In the genomic region with DNA sequence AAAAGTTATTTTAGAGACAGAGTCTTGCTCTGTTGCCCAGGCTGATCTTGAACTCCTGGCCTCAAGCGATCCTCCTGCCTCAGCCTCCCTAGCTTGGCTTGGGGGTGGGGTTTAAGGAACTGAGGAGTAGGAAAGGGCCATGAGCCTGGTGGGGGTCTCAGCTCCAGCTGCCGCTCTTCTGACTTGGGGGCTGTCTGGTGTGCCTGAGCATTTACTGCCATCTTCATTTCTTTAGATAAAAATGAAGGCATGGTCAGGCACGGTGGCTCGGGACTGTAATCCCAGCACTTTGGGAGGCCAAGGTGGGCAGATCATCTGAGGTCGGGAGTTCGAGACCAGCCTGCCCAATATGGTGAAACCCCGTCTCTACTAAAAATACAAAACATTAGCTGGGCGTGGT, we compare ENCODE assay signal across 13 cellular contexts. TPM values are rescaled to one million over a fixed set of nuclear protein-coding genes. Genes with fewer than 3 reads are reported as not detected.
DNase-seq lines count a peak whose midpoint lies in the region; ATAC-seq and TF ChIP-seq lines count a peak whose summit lies in the region.
"Not testable (repeated sequence)": the region's sequence is repeated elsewhere in the genome, so short reads cannot be mapped to it uniquely, and the experiment has no call there.
"Had no signal": no experiment of that assay in that cellular context is flagged by ENCODE, and none has a peak within 500 bp of the region (broad histone marks: within the 10 kb centered on the region; RNA-seq: fewer than 3 reads in every experiment).

No MANE protein-coding gene starts in this region.

- H3K4me1 Mint-ChIP-seq in T-helper 2 cell treated with Interferon-gamma antibody and Interleukin-4, amounts not matched to agents 5 μg/mL and 100 μg/mL, for 36 hours (ENCODE audit: low read depth): not testable (repeated sequence)

- H3K9me3 Mint-ChIP-seq in T-helper 2 cell treated with Interferon-gamma antibody and Interleukin-4, amounts not matched to agents 5 μg/mL and 100 μg/mL, for 36 hours: not testable (repeated sequence)

- not testable (repeated sequence) for H3K9ac ChIP-seq in HUES6 (ENCODE audit: low read length)

- TF ChIP-seq CTCF in epithelial cell of proximal tubule (conservative IDR thresholded peaks at IDR 0.05; ENCODE audit: low read depth, low read length); spleen (IDR thresholded peaks at IDR 0.05 in 8 of 11, conservative IDR thresholded peaks at IDR 0.05 in 3 of 11); upper lobe of right lung (IDR thresholded peaks at IDR 0.05): not testable (repeated sequence)

- intact Hi-C loops in spleen (cut with DNase I; ENCODE audit: low total_unique reads); upper lobe of right lung (cut with DNase I): not testable (repeated sequence)

- H3K4me3 Mint-ChIP-seq in T-helper 2 cell treated with Interferon-gamma antibody and Interleukin-4, amounts not matched to agents 5 μg/mL and 100 μg/mL, for 36 hours: peak overlapping the region; percentile 57

- H3K4me1 ChIP-seq in HUES6 (ENCODE audit: control insufficient read depth, insufficient read depth, low read length); upper lobe of right lung: not testable (repeated sequence)
- H3K4me1 ChIP-seq in spleen: peaks cover 0 to 59% (median 10%) of the 10 kb centered on the region in 6 donors

- H3K36me3 ChIP-seq in HUES6 (ENCODE audit: control insufficient read depth, insufficient read depth, low read length); upper lobe of right lung: not testable (repeated sequence)
- H3K36me3 ChIP-seq in spleen: peaks cover 0 to 36% (median 3%) of the 10 kb centered on the region in 6 donors

- not testable (repeated sequence) for H3K27ac Mint-ChIP-seq in T-helper 2 cell treated with Interferon-gamma antibody and Interleukin-4, amounts not matched to agents 5 μg/mL and 100 μg/mL, for 36 hours

- not testable (repeated sequence) for ATAC-seq in upper lobe of right lung

- DNase-seq in T-helper 2 cell treated with Interferon-gamma antibody and Interleukin-4, amounts not matched to agents 5 μg/mL and 100 μg/mL, for 36 hours (ENCODE audit: low spot score); epithelial cell of proximal tubule (ENCODE audit: low read depth); spleen; upper lobe of right lung: not testable (repeated sequence)
- DNase-seq in activated effector memory CD4-positive, alpha-beta T cell treated with anti-CD3 and anti-CD28 coated beads, Interleukin-2, amount 50 U/mL, for 16 hours: peak; percentile 12
- DNase-seq in mesenteric fat pad (ENCODE audit: low spot score): peak; percentile 62

- WGBS in spleen, 5 donors: 44 to 59% (median 45%) methylated on average over 8 of the region's 8 CpGs

- H3K27me3 Mint-ChIP-seq in T-helper 2 cell treated with Interferon-gamma antibody and Interleukin-4, amounts not matched to agents 5 μg/mL and 100 μg/mL, for 36 hours (ENCODE audit: low read depth): peaks cover 16% of the 10 kb centered on the region

- not testable (repeated sequence) for H3K27me3 ChIP-seq in HUES6 (ENCODE audit: control insufficient read depth, insufficient read depth, low read length)
- peaks cover 0 to 52% (median 5%) of the 10 kb centered on the region in 7 donors for H3K27me3 ChIP-seq in spleen (replicated peaks in 1 of 7)
- peaks cover 13% of the 10 kb centered on the region for H3K27me3 ChIP-seq in upper lobe of right lung

- not testable (repeated sequence) for TF ChIP-seq POLR2A in spleen (IDR thresholded peaks at IDR 0.05)

- H3K4me3 ChIP-seq in GM08714 (ENCODE audit: low read length): peak overlapping the region; percentile 42; the same call in 1 of the 2 replicates
- peak overlapping the region; percentile 63; the same call in 1 of the 2 replicates for H3K4me3 ChIP-seq in HUES6 (ENCODE audit: low read depth, low read length)
- peak overlapping the region; percentile 65 for H3K4me3 ChIP-seq in epithelial cell of proximal tubule (ENCODE audit: low read depth, low read length)
- H3K4me3 ChIP-seq in spleen: peak overlapping the region; percentile 12 to 73 (median 48)
- peak overlapping the region; percentile 40 for H3K4me3 ChIP-seq in upper lobe of right lung

- H3K36me3 Mint-ChIP-seq in T-helper 2 cell treated with Interferon-gamma antibody and Interleukin-4, amounts not matched to agents 5 μg/mL and 100 μg/mL, for 36 hours (ENCODE audit: low read depth): not testable (repeated sequence)

- H3K9me3 ChIP-seq in HUES6 (ENCODE audit: control insufficient read depth, insufficient read depth, low read depth, low read length); spleen; upper lobe of right lung: not testable (repeated sequence)

- not testable (repeated sequence) for H3K27ac ChIP-seq in HUES6 (ENCODE audit: low read depth, low read length); upper lobe of right lung
- H3K27ac ChIP-seq in spleen: peak overlapping the region in 3 of 8 donors; percentile 79 to 93 (median 84)

RNA-seq across cellular contexts. Expression of gene ADGRE2, which starts 3.0 kb away (rescaled TPM):
- under 0.01 and 0.12 TPM in 2 replicates for total RNA-seq in epithelial cell of proximal tubule
- 10.9 TPM for total RNA-seq in mesenteric fat pad
- total RNA-seq in spleen: 100 to 1,000 TPM in 4 of 7 donors, 10 to 100 TPM in 3; 58.0 to 183 (median 100) TPM
- 1 to 10 TPM; 4.0 to 9.9 (median 6.0) TPM for polyA plus RNA-seq in spleen
- 17.0 TPM for total RNA-seq in upper lobe of right lung
- total RNA-seq: HT-29 had no signal

RNA-seq across cellular contexts. Expression of gene OR7A5, which starts 59.7 kb away (rescaled TPM):
- total RNA-seq in epithelial cell of proximal tubule: not detected in 2 replicates
- total RNA-seq in mesenteric fat pad: not detected
- not detected for total RNA-seq in spleen
- not detected for polyA plus RNA-seq in spleen
- not detected for total RNA-seq in upper lobe of right lung
- total RNA-seq: HT-29, SJCRH30 had no signal
- polyA plus RNA-seq: AG04450, BJ, IgD-negative memory B cell had no signal

RNA-seq across cellular contexts. Expression of gene OR7C1, which starts 59.7 kb away (rescaled TPM):
- total RNA-seq in epithelial cell of proximal tubule (not detected in 2 replicates), mesenteric fat pad (not detected), spleen (not detected), upper lobe of right lung (not detected)
- under 1 TPM in 2 of 3 donors, not detected in 1; under 0.01 to 0.02 TPM for polyA plus RNA-seq in spleen
- total RNA-seq: HT-29 had no signal
- polyA plus RNA-seq: AG04450, BJ, IgD-negative memory B cell had no signal

Comparison
In these comparisons a context has a peak if more than half of its experiments do, and no peak if none do; other contexts are left out.
1. RNA of gene ADGRE2, which starts 3.0 kb away (total RNA-seq): 58.0 to 183 TPM in spleen, 17.0 TPM in upper lobe of right lung (single experiment) and 10.9 TPM in mesenteric fat pad (single experiment); under 0.01 to 0.12 TPM in epithelial cell of proximal tubule; every median in the first group is over 10 times any median in the second.
2. Peak in every context shown above with its lines, with median percentiles within 50 percentile points of each other: H3K4me3 ChIP-seq.